ENCODE assay signal across 30 cellular contexts in the genomic region with DNA sequence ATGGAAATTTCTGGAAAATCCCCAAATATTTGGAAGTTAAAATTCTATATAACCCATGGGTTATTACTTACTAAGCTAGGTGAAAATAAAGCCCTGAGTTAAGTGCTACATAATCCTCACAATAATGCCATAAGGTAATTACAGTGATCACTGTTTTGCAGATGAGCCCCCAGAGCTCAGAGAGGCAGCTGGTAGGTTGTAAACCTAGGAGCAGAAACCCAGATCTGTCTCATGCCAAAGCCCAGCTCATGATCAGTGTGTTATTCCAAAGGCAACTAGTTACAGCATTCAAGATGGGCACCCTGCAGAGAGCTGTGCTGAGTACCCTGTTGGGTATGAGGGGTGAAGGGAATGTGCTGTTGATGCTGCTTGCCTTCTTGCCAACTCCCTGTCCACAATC. TPM values are rescaled to one million over a fixed set of nuclear protein-coding genes. Genes with fewer than 3 reads are reported as not detected.
"Had no signal": no experiment of that assay in that cellular context is flagged by ENCODE, and none has a peak within 500 bp of the region (broad histone marks: within the 10 kb centered on the region; RNA-seq: fewer than 3 reads in every experiment).

No MANE protein-coding gene starts in this region.

- DNase-seq: activated CD4-positive, alpha-beta T cell treated with anti-CD3 and anti-CD28 coated beads for 36 hours; activated CD4-positive, alpha-beta T cell treated with anti-CD3 and anti-CD28 coated beads, Interleukin-2, amount 50 U/mL, for 48 hours; activated CD4-positive, CD25-positive, alpha-beta regulatory T cell; activated CD8-positive, alpha-beta memory T cell treated with anti-CD3 and anti-CD28 coated beads for 24 hours; activated effector memory CD4-positive, alpha-beta T cell treated with anti-CD3 and anti-CD28 coated beads, Interleukin-2, amount 50 U/mL, for 16 hours; activated naive CD4-positive, alpha-beta T cell treated with anti-CD3 and anti-CD28 coated beads, Interleukin-2, amount 10 ng/mL, durations not matched to agents 7 days and 5 days; activated naive CD8-positive, alpha-beta T cell treated with anti-CD3 and anti-CD28 coated beads, Interleukin-2, amount 10 ng/mL, durations not matched to agents 7 days and 5 days; activated T-cell treated with anti-CD3 and anti-CD28 coated beads, Interleukin-2, amount 50 U/mL, for 1 hour; cortex of kidney; effector memory CD8-positive, alpha-beta T cell; erythroblast; heart left ventricle; hypothalamus; kidney glomerular epithelial cell; left lung; lower lobe of right lung; mesenchymal stem cell; ovary; right lobe of liver; stimulated activated CD4-positive, alpha-beta T cell treated with anti-CD3 and anti-CD28 coated beads, Interleukin-2, amount 100 ng/mL, for 48 hours; stimulated activated naive CD4-positive, alpha-beta T cell treated with Interleukin-2 at 50 U/mL for 16 hours; testis; transverse colon had no signal

- H3K27ac ChIP-seq: ascending aorta, heart left ventricle, left lung, lower lobe of right lung, ovary, right lobe of liver, testis, transverse colon had no signal

- H3K36me3 ChIP-seq: ascending aorta, heart left ventricle, left lung, lower lobe of right lung, ovary, right lobe of liver, transverse colon had no signal

- H3K27me3 ChIP-seq: ascending aorta, left lung, ovary, right lobe of liver, testis had no signal

- H3K4me3 ChIP-seq: ascending aorta, heart left ventricle, left lung, lower lobe of right lung, ovary, right lobe of liver, testis, transverse colon had no signal

- H3K9me3 ChIP-seq: testis had no signal

- H3K4me1 ChIP-seq: ascending aorta, heart left ventricle, left lung, lower lobe of right lung, right lobe of liver, transverse colon had no signal

- ATAC-seq: activated CD4-positive, alpha-beta T cell treated with anti-CD3 and anti-CD28 coated beads for 36 hours; effector memory CD8-positive, alpha-beta T cell; heart left ventricle; left lung; lower lobe of right lung; right lobe of liver had no signal

RNA-seq across cellular contexts. Expression of gene MYOG, which starts 10.8 kb away (rescaled TPM):
- total RNA-seq: activated CD4-positive, alpha-beta T cell treated with anti-CD3 and anti-CD28 coated beads for 36 hours; activated naive CD8-positive, alpha-beta T cell treated with anti-CD3 and anti-CD28 coated beads, Interleukin-2, amount 10 ng/mL, durations not matched to agents 7 days and 5 days; activated T-helper 1 cell treated with anti-CD3 and anti-CD28 coated beads, Interleukin-12 subunit alpha, Interleukin-12 subunit beta, Interleukin-2, Interleukin-4 antibody, amounts not matched to agents 30 ng/mL and 10 ng/mL and 1 ng/mL, durations not matched to agents 14 hours and 24 hours and 36 hours; ascending aorta; chondrocyte; fibroblast of lung; fibroblast of villous mesenchyme; heart left ventricle; left lung; lower lobe of right lung; ovary; progenitor cell of endocrine pancreas; renal cortical epithelial cell; right lobe of liver; transverse colon had no signal

RNA-seq across cellular contexts. Expression of gene ADORA1, which starts 31.0 kb away (rescaled TPM):
- total RNA-seq: activated CD4-positive, alpha-beta T cell treated with anti-CD3 and anti-CD28 coated beads for 36 hours; activated naive CD8-positive, alpha-beta T cell treated with anti-CD3 and anti-CD28 coated beads, Interleukin-2, amount 10 ng/mL, durations not matched to agents 7 days and 5 days; activated T-helper 1 cell treated with anti-CD3 and anti-CD28 coated beads, Interleukin-12 subunit alpha, Interleukin-12 subunit beta, Interleukin-2, Interleukin-4 antibody, amounts not matched to agents 30 ng/mL and 10 ng/mL and 1 ng/mL, durations not matched to agents 14 hours and 24 hours and 36 hours had no signal
